In genomic region chr10:32954545-32955298, GRCh38 we compare ENCODE assay signal across 9 cellular contexts. TPM values are rescaled to one million over a fixed set of nuclear protein-coding genes. Genes with fewer than 3 reads are reported as not detected.
DNase-seq lines count a peak whose midpoint lies in the region; ATAC-seq and TF ChIP-seq lines count a peak whose summit lies in the region.
"Had no signal": no experiment of that assay in that cellular context is flagged by ENCODE, and none has a peak within 500 bp of the region (broad histone marks: within the 10 kb centered on the region; RNA-seq: fewer than 3 reads in every experiment).

No MANE protein-coding gene starts in this region.

- H3K36me3 ChIP-seq in A673 (ENCODE audit: insufficient read depth, low read length, poor library complexity, severe bottlenecking) (no peaks in the 10 kb centered on the region), muscle layer of duodenum (ENCODE audit: control insufficient read depth in 1 of 2, insufficient read depth in 2 of 2, low read length in 2 of 2) (peaks cover 4% of the 10 kb centered on the region in 2 donors)

- no peak for TF ChIP-seq CTCF in A673 (conservative IDR thresholded peaks at IDR 0.05; ENCODE audit: low read depth, low read length)
- no peak for TF ChIP-seq CTCF in HFF-Myc (IDR thresholded peaks at IDR 0.05; ENCODE audit: low read depth, low read length, missing control alignments)
- no peak for TF ChIP-seq CTCF in chondrocyte (IDR thresholded peaks at IDR 0.05)

- peaks cover 81% of the 10 kb centered on the region for H3K4me1 Mint-ChIP-seq in chondrocyte (ENCODE audit: low read depth)

- BruUV-seq in A673 (replicated peaks; lab: Mats Ljungman, UMichigan), result no TSS peak

- POLR2A ChIA-PET in A673 (lab: Charles Lee; ENCODE audit: low non-redundant PET), result interaction anchor here (0.8 kb wide), 1 partner anchor 11 kb away, joined by 3 read pairs; no protein-coding TSS in a partner anchor

- H3K4me3 ChIP-seq in A673 (ENCODE audit: low read depth, low read length, poor library complexity, severe bottlenecking), result peak overlapping the region; percentile 93
- H3K4me3 ChIP-seq in HFF-Myc (replicated peaks; ENCODE audit: low read depth, low read length), result peak overlapping the region; percentile 90
- peak overlapping the region; percentile 83 to 87 for H3K4me3 ChIP-seq in muscle layer of duodenum (ENCODE audit: low read depth in 1 of 2, low read length in 2 of 2)

- peak overlapping the region; percentile 15 for H3K27ac ChIP-seq in A673 (ENCODE audit: low read depth, low read length, poor library complexity, severe bottlenecking)
- peak overlapping the region; percentile 96 for H3K27ac ChIP-seq in muscle layer of duodenum (ENCODE audit: low read length)

- H3K9me3 ChIP-seq in A673 (ENCODE audit: low read depth, low read length, poor library complexity, severe bottlenecking) (no peaks in the 10 kb centered on the region), muscle layer of duodenum (ENCODE audit: control insufficient read depth in 1 of 2, low read length in 2 of 2) (no peaks in the 10 kb centered on the region)

- H3K27ac Mint-ChIP-seq in chondrocyte (ENCODE audit: unreplicated experiment), result peak overlapping the region; percentile 82

- H3K27me3 ChIP-seq in A673 (replicated peaks; ENCODE audit: insufficient read depth, low read depth, low read length, poor library complexity) (no peaks in the 10 kb centered on the region), muscle layer of duodenum (ENCODE audit: low read depth, low read length) (no peaks in the 10 kb centered on the region)

- H3K36me3 Mint-ChIP-seq in chondrocyte (ENCODE audit: low read depth), result no peaks in the 10 kb centered on the region

- no peak for DNase-seq in A673 (ENCODE audit: low spot score)
- no peak for DNase-seq in HFF-Myc (ENCODE audit: extremely low read depth, low read depth)
- no peak for DNase-seq in chondrocyte (ENCODE audit: low spot score)
- no peak for DNase-seq in glomerular visceral epithelial cell (ENCODE audit: extremely low spot score)
- DNase-seq in germinal center (ENCODE audit: low spot score), result no peak
- DNase-seq: NCI-H1105 treated with DMSO at 0.1 percent for 48 hours had no signal

- peak overlapping the region; percentile 77 for H3K4me3 Mint-ChIP-seq in chondrocyte (ENCODE audit: unreplicated experiment)

- CTCF ChIA-PET in A673 (lab: Charles Lee), result no interaction called here

- H3K4me1 ChIP-seq in A673 (ENCODE audit: insufficient read depth, low read length, poor library complexity, severe bottlenecking) (peaks cover 59% of the 10 kb centered on the region), muscle layer of duodenum (ENCODE audit: control insufficient read depth in 1 of 2, insufficient read depth in 2 of 2, low read length in 2 of 2) (peaks cover 6 to 36% of the 10 kb centered on the region in 2 donors)

- no peak for ATAC-seq in GM18907 (IDR thresholded peaks at IDR 0.05; ENCODE audit: unreplicated experiment)
- ATAC-seq in HG03196 (IDR thresholded peaks at IDR 0.05; ENCODE audit: unreplicated experiment), result no peak

- no peaks in the 10 kb centered on the region for H3K9me3 Mint-ChIP-seq in chondrocyte (ENCODE audit: low read depth)

- intact Hi-C loops in A673 (cut with micrococcal nuclease; ENCODE audit: unreplicated experiment), result no loop called here

- no peaks in the 10 kb centered on the region for H3K27me3 Mint-ChIP-seq in chondrocyte (ENCODE audit: low read depth)

RNA-seq across cellular contexts. Expression of gene ITGB1, which starts 3.3 kb away (rescaled TPM):
- total RNA-seq in A673 (2021) (276 and 282 TPM in 2 replicates), chondrocyte (951 to 1,280 TPM (median 1,183 TPM) in 3 replicates)
